Comparison of ENCODE assay signal across 9 cellular contexts in the genomic region with DNA sequence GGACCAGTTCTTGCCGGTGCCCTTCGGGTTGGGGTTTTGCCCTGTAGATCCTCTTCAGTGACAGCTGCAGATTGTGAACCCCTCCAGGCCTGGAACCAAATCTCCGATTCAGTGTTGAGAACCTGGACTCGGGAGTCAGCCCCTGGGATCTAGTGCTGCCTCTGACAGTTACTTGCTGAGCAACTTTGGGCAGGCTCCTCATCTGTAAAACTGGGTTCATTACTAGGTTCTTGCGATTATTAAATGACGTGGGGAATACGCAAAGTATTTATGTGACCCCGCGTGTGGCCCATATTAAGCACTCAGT. TPM values are rescaled to one million over a fixed set of nuclear protein-coding genes. Genes with fewer than 3 reads are reported as not detected.
A peak's percentile ranks its signal among the peaks of the same experiment; 100 is the strongest.
DNase-seq lines count a peak whose midpoint lies in the region; ATAC-seq and TF ChIP-seq lines count a peak whose summit lies in the region.
"Had no signal": no experiment of that assay in that cellular context is flagged by ENCODE, and none has a peak within 500 bp of the region (broad histone marks: within the 10 kb centered on the region; RNA-seq: fewer than 3 reads in every experiment).

No MANE protein-coding gene starts in this region.

- peak; percentile 7 for ATAC-seq in HG03064 (IDR thresholded peaks at IDR 0.05; ENCODE audit: low read depth, unreplicated experiment)
- ATAC-seq in GM19467 (IDR thresholded peaks at IDR 0.05; ENCODE audit: unreplicated experiment), result no peak

- H3K9me3 ChIP-seq in neural cell (ENCODE audit: low read length) (no peaks in the 10 kb centered on the region), tibial artery (no peaks in the 10 kb centered on the region), HAP-1 (no peaks in the 10 kb centered on the region)
- H3K9me3 ChIP-seq: heart right ventricle had no signal

- in situ Hi-C loops in HAP-1 (cut with MboI; ENCODE audit: low sequenced_read_pairs), result loop anchor here (10.0 kb wide), 1 partner anchor 371 kb away; no protein-coding TSS in a partner anchor

- peak overlapping the region; percentile 58 for H2AFZ ChIP-seq in neural cell (ENCODE audit: low read depth, low read length)

- no peaks in the 10 kb centered on the region for H3K36me3 ChIP-seq in neural cell (ENCODE audit: insufficient read depth, low read length)
- peaks cover 0 to 8% (median 0%) of the 10 kb centered on the region in 3 donors for H3K36me3 ChIP-seq in tibial artery
- peaks cover 17% of the 10 kb centered on the region for H3K36me3 ChIP-seq in HAP-1 (replicated peaks)

- DNase-seq in dorsolateral prefrontal cortex (no peak), tibial artery (no peak), NCI-H1048 (lab: John Stamatoyannopoulos, UW) (no peak), HAP-1 (ENCODE audit: low spot score in 2 of 2) (no peak)

- H4K20me1 ChIP-seq in neural cell (ENCODE audit: insufficient read depth), result no peaks in the 10 kb centered on the region

- TF ChIP-seq CTCF in C4-2B (conservative IDR thresholded peaks at IDR 0.05), result no peak
- TF ChIP-seq CTCF in dorsolateral prefrontal cortex (IDR thresholded peaks at IDR 0.05 in 54 of 56, conservative IDR thresholded peaks at IDR 0.05 in 2 of 56; ENCODE audit: low read depth in 1 of 56, partially characterized antibody in 56 of 56), result peak in 2 of 56 donors; percentile 1 to 6
- TF ChIP-seq CTCF in neural cell (IDR thresholded peaks at IDR 0.05; ENCODE audit: poor library complexity, severe bottlenecking), result no peak
- no peak for TF ChIP-seq CTCF in tibial artery (IDR thresholded peaks at IDR 0.05)

- peaks cover 6% of the 10 kb centered on the region for H3F3A ChIP-seq in neural cell (ENCODE audit: insufficient read depth, low read length, poor library complexity, severe bottlenecking)

- H3K27me3 ChIP-seq in dorsolateral prefrontal cortex, result no peaks in the 10 kb centered on the region
- H3K27me3 ChIP-seq in neural cell (ENCODE audit: insufficient read depth, low read depth, low read length), result no peaks in the 10 kb centered on the region
- no peaks in the 10 kb centered on the region for H3K27me3 ChIP-seq in tibial artery
- H3K27me3 ChIP-seq in HAP-1 (ENCODE audit: low read depth), result no peaks in the 10 kb centered on the region
- H3K27me3 ChIP-seq: heart right ventricle had no signal

- H3K4me3 ChIP-seq in dorsolateral prefrontal cortex (no peak overlapping the region), neural cell (ENCODE audit: low read length) (no peak overlapping the region), tibial artery (no peak overlapping the region), HAP-1 (no peak overlapping the region)

- H3K27ac ChIP-seq in C4-2B (peak overlapping the region; percentile 98), dorsolateral prefrontal cortex (peak overlapping the region in 43 of 59 donors; percentile 91 to 100 (median 100)), neural cell (ENCODE audit: low read length) (no peak overlapping the region), tibial artery (no peak overlapping the region)

- H3K9ac ChIP-seq in neural cell (ENCODE audit: low read length), result no peak overlapping the region

- H3K4me1 ChIP-seq in tibial artery, result peaks cover 0 to 22% (median 10%) of the 10 kb centered on the region in 4 donors
- H3K4me1 ChIP-seq in HAP-1, result peaks cover 21% of the 10 kb centered on the region

- no peak overlapping the region for H3K4me2 ChIP-seq in neural cell (ENCODE audit: low read length)

- peak; percentile 9 for TF ChIP-seq EP300 in neural cell (conservative IDR thresholded peaks at IDR 0.05; ENCODE audit: poor library complexity, severe bottlenecking)

- intact Hi-C loops in dorsolateral prefrontal cortex (cut with DNase I), result loop anchor here (2.0 to 10.0 kb wide), 4 partner anchors 151 to 779 kb away; a partner anchor contains a TSS
- intact Hi-C loops in tibial artery (cut with DNase I; ENCODE audit: low total_unique reads), result loop anchor here (5.0 to 10.0 kb wide), 2 partner anchors 339 to 364 kb away; no protein-coding TSS in a partner anchor

- no peaks in the 10 kb centered on the region for H3K9me2 ChIP-seq in neural cell (ENCODE audit: insufficient read depth, low read length)

- peaks cover 44% of the 10 kb centered on the region for H3K79me2 ChIP-seq in neural cell (replicated peaks; ENCODE audit: insufficient read depth, low read length)

- TF ChIP-seq RAD21 in neural cell (conservative IDR thresholded peaks at IDR 0.05), result no peak

TF ChIP-seq in neural cell, 6 proteins besides CTCF, POLR2A, EP300 and RAD21:
- TF ChIP-seq, protein P1, sequence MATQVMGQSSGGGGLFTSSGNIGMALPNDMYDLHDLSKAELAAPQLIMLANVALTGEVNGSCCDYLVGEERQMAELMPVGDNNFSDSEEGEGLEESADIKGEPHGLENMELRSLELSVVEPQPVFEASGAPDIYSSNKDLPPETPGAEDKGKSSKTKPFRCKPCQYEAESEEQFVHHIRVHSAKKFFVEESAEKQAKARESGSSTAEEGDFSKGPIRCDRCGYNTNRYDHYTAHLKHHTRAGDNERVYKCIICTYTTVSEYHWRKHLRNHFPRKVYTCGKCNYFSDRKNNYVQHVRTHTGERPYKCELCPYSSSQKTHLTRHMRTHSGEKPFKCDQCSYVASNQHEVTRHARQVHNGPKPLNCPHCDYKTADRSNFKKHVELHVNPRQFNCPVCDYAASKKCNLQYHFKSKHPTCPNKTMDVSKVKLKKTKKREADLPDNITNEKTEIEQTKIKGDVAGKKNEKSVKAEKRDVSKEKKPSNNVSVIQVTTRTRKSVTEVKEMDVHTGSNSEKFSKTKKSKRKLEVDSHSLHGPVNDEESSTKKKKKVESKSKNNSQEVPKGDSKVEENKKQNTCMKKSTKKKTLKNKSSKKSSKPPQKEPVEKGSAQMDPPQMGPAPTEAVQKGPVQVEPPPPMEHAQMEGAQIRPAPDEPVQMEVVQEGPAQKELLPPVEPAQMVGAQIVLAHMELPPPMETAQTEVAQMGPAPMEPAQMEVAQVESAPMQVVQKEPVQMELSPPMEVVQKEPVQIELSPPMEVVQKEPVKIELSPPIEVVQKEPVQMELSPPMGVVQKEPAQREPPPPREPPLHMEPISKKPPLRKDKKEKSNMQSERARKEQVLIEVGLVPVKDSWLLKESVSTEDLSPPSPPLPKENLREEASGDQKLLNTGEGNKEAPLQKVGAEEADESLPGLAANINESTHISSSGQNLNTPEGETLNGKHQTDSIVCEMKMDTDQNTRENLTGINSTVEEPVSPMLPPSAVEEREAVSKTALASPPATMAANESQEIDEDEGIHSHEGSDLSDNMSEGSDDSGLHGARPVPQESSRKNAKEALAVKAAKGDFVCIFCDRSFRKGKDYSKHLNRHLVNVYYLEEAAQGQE (IDR thresholded peaks at IDR 0.05; ENCODE audit: borderline replicate concordance), result no peak
- no peak for TF ChIP-seq EZH2 (IDR thresholded peaks at IDR 0.05; ENCODE audit: borderline replicate concordance, insufficient read depth, low read length, poor library complexity, severe bottlenecking)
- peak; percentile 4 for TF ChIP-seq MXI1 (conservative IDR thresholded peaks at IDR 0.05; ENCODE audit: poor library complexity, severe bottlenecking)
TF ChIP-seq in neural cell: peak in this region for 1.

RNA-seq across cellular contexts. Expression of a gene that starts 0.6 kb away (rescaled TPM):
- total RNA-seq in dorsolateral prefrontal cortex, result 100 to 1,000 TPM in 1 of 120 experiments, 10 to 100 TPM in 119; 61.3 to 111 (median 82.9) TPM
- 58.7 and 72.6 TPM in 2 replicates for polyA plus RNA-seq in neural cell
- 304 and 322 TPM in 2 replicates for polyA minus RNA-seq in neural cell

Comparison
In these comparisons a context has a peak if more than half of its experiments do, and no peak if none do; other contexts are left out.
1. H3K27ac ChIP-seq: peak in C4-2B (single experiment) and dorsolateral prefrontal cortex (43 of 59); none in neural cell (single experiment) and tibial artery (0 of 2).